Comparison of ENCODE assay signal across 9 cellular contexts in genomic region chr9:95726756-95727155, GRCh38.
DNase-seq lines count a peak whose midpoint lies in the region; ATAC-seq lines count a peak whose summit lies in the region.
"Had no signal": no experiment of that assay in that cellular context is flagged by ENCODE, and none has a peak within 500 bp of the region (broad histone marks: within the 10 kb centered on the region; RNA-seq: fewer than 3 reads in every experiment).

No MANE protein-coding gene starts in this region.

- H3K4me3 Mint-ChIP-seq in activated T-helper 1 cell treated with anti-CD3 and anti-CD28 coated beads, Interleukin-12 subunit alpha, Interleukin-12 subunit beta, Interleukin-2, Interleukin-4 antibody, amounts not matched to agents 30 ng/mL and 10 ng/mL and 1 ng/mL, durations not matched to agents 14 hours and 24 hours and 36 hours: no peak overlapping the region
- H3K4me3 Mint-ChIP-seq: naive B cell had no signal

- H3K27me3 Mint-ChIP-seq in activated T-helper 1 cell treated with anti-CD3 and anti-CD28 coated beads, Interleukin-12 subunit alpha, Interleukin-12 subunit beta, Interleukin-2, Interleukin-4 antibody, amounts not matched to agents 30 ng/mL and 10 ng/mL and 1 ng/mL, durations not matched to agents 14 hours and 24 hours and 36 hours (ENCODE audit: insufficient read depth): peaks cover 14% of the 10 kb centered on the region

- no peak overlapping the region for H3K27ac Mint-ChIP-seq in activated T-helper 1 cell treated with anti-CD3 and anti-CD28 coated beads, Interleukin-12 subunit alpha, Interleukin-12 subunit beta, Interleukin-2, Interleukin-4 antibody, amounts not matched to agents 30 ng/mL and 10 ng/mL and 1 ng/mL, durations not matched to agents 14 hours and 24 hours and 36 hours
- H3K27ac Mint-ChIP-seq: naive B cell had no signal

- in situ Hi-C loops in KBM-7 (cut with MboI; ENCODE audit: low pct_unique_long_range_greater_than_20kb, low sequenced_read_pairs): no loop called here

- peak; percentile 15 for DNase-seq in DMS53 treated with DMSO at 0.1 percent for 48 hours (lab: John Stamatoyannopoulos, UW; ENCODE audit: unreplicated experiment)
- DNase-seq in KBM-7: peak; percentile 51
- DNase-seq in SK-N-DZ (ENCODE audit: low spot score): peak; percentile 30
- peak; percentile 32 for DNase-seq in foreskin melanocyte
- DNase-seq in putamen (ENCODE audit: low spot score): peak; percentile 14
- DNase-seq in activated T-helper 1 cell treated with anti-CD3 and anti-CD28 coated beads, Interleukin-12 subunit alpha, Interleukin-12 subunit beta, Interleukin-2, Interleukin-4 antibody, amounts not matched to agents 30 ng/mL and 10 ng/mL and 1 ng/mL, durations not matched to agents 14 hours and 24 hours and 36 hours (ENCODE audit: low spot score): no peak
- DNase-seq in stimulated activated CD8-positive, alpha-beta memory T cell treated with anti-CD3 and anti-CD28 coated beads, Interleukin-4, amount 100 ng/mL, for 48 hours: no peak
- DNase-seq: naive B cell had no signal

- ATAC-seq in HG03565 (IDR thresholded peaks at IDR 0.05; ENCODE audit: unreplicated experiment): no peak

- H3K9me3 Mint-ChIP-seq in activated T-helper 1 cell treated with anti-CD3 and anti-CD28 coated beads, Interleukin-12 subunit alpha, Interleukin-12 subunit beta, Interleukin-2, Interleukin-4 antibody, amounts not matched to agents 30 ng/mL and 10 ng/mL and 1 ng/mL, durations not matched to agents 14 hours and 24 hours and 36 hours: peaks cover 19% of the 10 kb centered on the region

- peaks cover 41% of the 10 kb centered on the region for H3K4me1 Mint-ChIP-seq in activated T-helper 1 cell treated with anti-CD3 and anti-CD28 coated beads, Interleukin-12 subunit alpha, Interleukin-12 subunit beta, Interleukin-2, Interleukin-4 antibody, amounts not matched to agents 30 ng/mL and 10 ng/mL and 1 ng/mL, durations not matched to agents 14 hours and 24 hours and 36 hours (ENCODE audit: low read depth)

- peaks cover 15% of the 10 kb centered on the region for H3K36me3 Mint-ChIP-seq in activated T-helper 1 cell treated with anti-CD3 and anti-CD28 coated beads, Interleukin-12 subunit alpha, Interleukin-12 subunit beta, Interleukin-2, Interleukin-4 antibody, amounts not matched to agents 30 ng/mL and 10 ng/mL and 1 ng/mL, durations not matched to agents 14 hours and 24 hours and 36 hours (ENCODE audit: low read depth)

- intact Hi-C loops in activated T-helper 1 cell treated with anti-CD3 and anti-CD28 coated beads, Interleukin-12 subunit alpha, Interleukin-12 subunit beta, Interleukin-2, Interleukin-4 antibody, amounts not matched to agents 30 ng/mL and 10 ng/mL and 1 ng/mL, durations not matched to agents 14 hours and 24 hours and 36 hours (cut with micrococcal nuclease): loop anchor here (10.0 kb wide), 1 partner anchor 722 kb away; no protein-coding TSS in a partner anchor

Comparison
In these comparisons a context has a peak if more than half of its experiments do, and no peak if none do; other contexts are left out.
1. DNase-seq: peak in DMS53 treated with DMSO at 0.1 percent for 48 hours (single experiment), KBM-7 (single experiment), SK-N-DZ (single experiment), foreskin melanocyte (single experiment) and putamen (single experiment); none in activated T-helper 1 cell treated with anti-CD3 and anti-CD28 coated beads, Interleukin-12 subunit alpha, Interleukin-12 subunit beta, Interleukin-2, Interleukin-4 antibody, amounts not matched to agents 30 ng/mL and 10 ng/mL and 1 ng/mL, durations not matched to agents 14 hours and 24 hours and 36 hours (single experiment) and stimulated activated CD8-positive, alpha-beta memory T cell treated with anti-CD3 and anti-CD28 coated beads, Interleukin-4, amount 100 ng/mL, for 48 hours (single experiment).